Comparison of ENCODE assay signal across 9 cellular contexts in genomic region chr9:113963017-113963620, GRCh38.
DNase-seq lines count a peak whose midpoint lies in the region; ATAC-seq and TF ChIP-seq lines count a peak whose summit lies in the region.
"Had no signal": no experiment of that assay in that cellular context is flagged by ENCODE, and none has a peak within 500 bp of the region (broad histone marks: within the 10 kb centered on the region; RNA-seq: fewer than 3 reads in every experiment).

No MANE protein-coding gene starts in this region.

- TF ChIP-seq CTCF in cardiac muscle cell (IDR thresholded peaks at IDR 0.05; ENCODE audit: low read depth, low read length) = peak; percentile 85
- TF ChIP-seq CTCF in activated CD8-positive, alpha-beta T cell treated with anti-CD3 and anti-CD28 coated beads for 36 hours (IDR thresholded peaks at IDR 0.05) = peak; percentile 81

- H3K9me3 Mint-ChIP-seq in activated CD8-positive, alpha-beta T cell treated with anti-CD3 and anti-CD28 coated beads for 36 hours = no peaks in the 10 kb centered on the region
- H3K9me3 Mint-ChIP-seq: stimulated activated naive CD8-positive, alpha-beta T cell treated with anti-CD3 and anti-CD28 coated beads, Interleukin-15, Interleukin-2, amounts not matched to agents 100 ng/mL and 50 ng/mL, for 24 hours had no signal

- no peaks in the 10 kb centered on the region for H3K4me1 ChIP-seq in cardiac muscle cell (ENCODE audit: low read depth)

- no peak overlapping the region for H3K27ac Mint-ChIP-seq in activated CD8-positive, alpha-beta T cell treated with anti-CD3 and anti-CD28 coated beads for 36 hours
- H3K27ac Mint-ChIP-seq: stimulated activated naive CD8-positive, alpha-beta T cell treated with anti-CD3 and anti-CD28 coated beads, Interleukin-15, Interleukin-2, amounts not matched to agents 100 ng/mL and 50 ng/mL, for 24 hours had no signal

- H3K4me3 Mint-ChIP-seq in activated CD8-positive, alpha-beta T cell treated with anti-CD3 and anti-CD28 coated beads for 36 hours = no peak overlapping the region
- H3K4me3 Mint-ChIP-seq: stimulated activated naive CD8-positive, alpha-beta T cell treated with anti-CD3 and anti-CD28 coated beads, Interleukin-15, Interleukin-2, amounts not matched to agents 100 ng/mL and 50 ng/mL, for 24 hours had no signal

- intact Hi-C loops in Right ventricle myocardium superior (cut with DNase I) = no loop called here
- intact Hi-C loops in activated CD8-positive, alpha-beta T cell treated with anti-CD3 and anti-CD28 coated beads for 36 hours (cut with micrococcal nuclease) = loop anchor here (5.0 kb wide), 1 partner anchor 156 kb away; no protein-coding TSS in a partner anchor

- no peak for ATAC-seq in Right ventricle myocardium superior (ENCODE audit: poor library complexity)
- ATAC-seq in activated CD8-positive, alpha-beta T cell treated with anti-CD3 and anti-CD28 coated beads for 36 hours = peak; percentile 55
- ATAC-seq in left lobe of liver = no peak
- no peak for ATAC-seq in HG03097 (IDR thresholded peaks at IDR 0.05; ENCODE audit: low FRiP score, unreplicated experiment)

- H3K27ac ChIP-seq in cardiac muscle cell = no peak overlapping the region

- no peaks in the 10 kb centered on the region for H3K36me3 Mint-ChIP-seq in activated CD8-positive, alpha-beta T cell treated with anti-CD3 and anti-CD28 coated beads for 36 hours (ENCODE audit: low read depth)

- CTCF ChIA-PET in activated CD8-positive, alpha-beta T cell treated with anti-CD3 and anti-CD28 coated beads for 36 hours (lab: Charles Lee) = interaction anchor here (0.7 to 1.4 kb wide), 15 partner anchors 9 to 212 kb away, joined by 3 to 6 read pairs (median 4); no protein-coding TSS in a partner anchor

- DNase-seq in cardiac muscle cell (ENCODE audit: low read depth in 1 of 2, low spot score in 1 of 2) (peak; percentile 59 to 77), Right ventricle myocardium superior (no peak), LoVo (ENCODE audit: low spot score) (peak; percentile 28), iPS DF 4.7 (ENCODE audit: extremely low read depth, low spot score) (peak; percentile 16), left lobe of liver (ENCODE audit: low spot score) (no peak)
- peak; percentile 62 for DNase-seq in activated CD8-positive, alpha-beta T cell treated with anti-CD3 and anti-CD28 coated beads for 36 hours
- peak; percentile 4 to 5 for DNase-seq in stimulated activated CD4-positive, alpha-beta T cell treated with anti-CD3 and anti-CD28 coated beads, Interleukin-4, amount 100 ng/mL, for 4 hours

- no peaks in the 10 kb centered on the region for H3K4me1 Mint-ChIP-seq in activated CD8-positive, alpha-beta T cell treated with anti-CD3 and anti-CD28 coated beads for 36 hours (ENCODE audit: low read depth)

- H3K27me3 Mint-ChIP-seq in activated CD8-positive, alpha-beta T cell treated with anti-CD3 and anti-CD28 coated beads for 36 hours = no peaks in the 10 kb centered on the region
- H3K27me3 Mint-ChIP-seq: stimulated activated naive CD8-positive, alpha-beta T cell treated with anti-CD3 and anti-CD28 coated beads, Interleukin-15, Interleukin-2, amounts not matched to agents 100 ng/mL and 50 ng/mL, for 24 hours had no signal

- no peaks in the 10 kb centered on the region for H3K27me3 ChIP-seq in cardiac muscle cell

- POLR2A ChIA-PET in activated CD8-positive, alpha-beta T cell treated with anti-CD3 and anti-CD28 coated beads for 36 hours (lab: Charles Lee) = no interaction called here

- H3K4me3 ChIP-seq in cardiac muscle cell = no peak overlapping the region

- no peaks in the 10 kb centered on the region for H3K9me3 ChIP-seq in cardiac muscle cell (ENCODE audit: low read depth)

- no peaks in the 10 kb centered on the region for H3K36me3 ChIP-seq in cardiac muscle cell

Comparison
In these comparisons a context has a peak if more than half of its experiments do, and no peak if none do; other contexts are left out.
1. DNase-seq: peak in cardiac muscle cell (2 of 2), LoVo (single experiment), activated CD8-positive, alpha-beta T cell treated with anti-CD3 and anti-CD28 coated beads for 36 hours (single experiment), iPS DF 4.7 (single experiment) and stimulated activated CD4-positive, alpha-beta T cell treated with anti-CD3 and anti-CD28 coated beads, Interleukin-4, amount 100 ng/mL, for 4 hours (2 of 2); none in Right ventricle myocardium superior (single experiment) and left lobe of liver (single experiment).